In genomic region chr14:99148861-99149610, GRCh38 we compare ENCODE assay signal across 1 cellular context.
TF ChIP-seq lines count a peak whose summit lies in the region.

No MANE protein-coding gene starts in this region.

TF ChIP-seq in H1, 55 proteins besides CTCF, POLR2A, EP300 and RAD21:
- no peak for TF ChIP-seq ATF2 (IDR thresholded peaks at IDR 0.05; ENCODE audit: low read length)
